2 cellular contexts compared by ENCODE assay signal in the genomic region with DNA sequence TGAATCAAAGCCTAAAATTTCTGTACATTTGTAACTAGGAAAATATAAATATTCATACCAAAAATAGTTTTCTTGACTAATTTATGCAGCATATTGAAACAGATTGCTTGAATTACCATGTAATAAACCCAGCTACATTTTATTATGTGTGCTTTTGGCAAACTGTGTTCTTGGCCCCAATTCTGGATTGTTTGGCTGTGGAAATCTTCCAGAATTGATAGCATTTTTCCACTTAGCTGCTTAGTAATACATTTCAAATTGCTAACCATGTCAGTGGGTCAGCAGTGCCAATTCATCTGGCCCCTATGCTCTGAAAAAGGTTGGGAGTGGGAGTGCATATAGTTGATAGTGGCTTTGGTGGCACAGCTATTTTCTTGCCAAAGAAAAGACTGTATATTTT.
TF ChIP-seq lines count a peak whose summit lies in the region.

No MANE protein-coding gene starts in this region.

TF ChIP-seq in SK-N-SH treated with all-trans-retinoic acid at 6 μM for 48 hours, 23 proteins besides CTCF, POLR2A, EP300 and RAD21 (continued from another document):
- TF ChIP-seq CREB5 (CRISPR knock-in tag; IDR thresholded peaks at IDR 0.05; ENCODE audit: low read depth), result no peak

TF ChIP-seq in SK-N-SH, 30 proteins besides CTCF, POLR2A, EP300 and RAD21 (continued from another document):
- TF ChIP-seq, protein P1, sequence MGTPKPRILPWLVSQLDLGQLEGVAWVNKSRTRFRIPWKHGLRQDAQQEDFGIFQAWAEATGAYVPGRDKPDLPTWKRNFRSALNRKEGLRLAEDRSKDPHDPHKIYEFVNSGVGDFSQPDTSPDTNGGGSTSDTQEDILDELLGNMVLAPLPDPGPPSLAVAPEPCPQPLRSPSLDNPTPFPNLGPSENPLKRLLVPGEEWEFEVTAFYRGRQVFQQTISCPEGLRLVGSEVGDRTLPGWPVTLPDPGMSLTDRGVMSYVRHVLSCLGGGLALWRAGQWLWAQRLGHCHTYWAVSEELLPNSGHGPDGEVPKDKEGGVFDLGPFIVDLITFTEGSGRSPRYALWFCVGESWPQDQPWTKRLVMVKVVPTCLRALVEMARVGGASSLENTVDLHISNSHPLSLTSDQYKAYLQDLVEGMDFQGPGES (IDR thresholded peaks at IDR 0.05; ENCODE audit: low read depth, low read length), result no peak
- TF ChIP-seq FOXJ3 (CRISPR knock-in tag; IDR thresholded peaks at IDR 0.05) (no peak), USF1 (IDR thresholded peaks at IDR 0.05; ENCODE audit: borderline replicate concordance, low read depth) (no peak), GATA2 (CRISPR knock-in tag; IDR thresholded peaks at IDR 0.05) (no peak)
